ENCODE assay signal across 26 cellular contexts in the genomic region with DNA sequence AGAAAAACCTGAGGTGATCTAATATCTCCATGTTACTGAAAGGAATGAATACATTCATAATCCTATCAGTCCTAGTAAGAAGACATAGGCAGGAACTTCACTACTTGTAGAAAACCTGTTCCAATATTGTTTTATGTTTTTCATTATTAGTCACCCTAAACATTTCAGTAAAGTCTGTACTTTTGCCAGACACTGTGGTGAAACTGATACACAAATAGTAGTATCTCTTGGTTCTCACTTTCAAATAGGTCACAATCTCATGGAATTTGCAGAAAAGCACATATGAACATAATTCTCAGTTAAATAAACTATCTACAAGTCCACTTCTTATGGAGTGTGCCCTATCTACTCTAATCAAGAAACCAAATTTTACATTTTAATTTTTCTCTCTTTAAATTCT.
"Had no signal": no experiment of that assay in that cellular context is flagged by ENCODE, and none has a peak within 500 bp of the region (broad histone marks: within the 10 kb centered on the region; RNA-seq: fewer than 3 reads in every experiment).

No MANE protein-coding gene starts in this region.

- ATAC-seq: activated CD8-positive, alpha-beta T cell treated with anti-CD3 and anti-CD28 coated beads for 36 hours; activated T-cell treated with anti-CD3 and anti-CD28 coated beads, Interleukin-2, amount 50 U/mL, for 72 hours; activated T-helper 17 cell treated with anti-CD3 and anti-CD28 coated beads, Interleukin-2, amount 50 U/mL, for 72 hours; PC-3; Right ventricle myocardium inferior; SK-N-SH treated with all-trans-retinoic acid at 6 μM for 48 hours had no signal

- DNase-seq: activated CD4-positive, alpha-beta T cell treated with anti-CD3 and anti-CD28 coated beads, Interleukin-2, amount 10 ng/mL, durations not matched to agents 24 days and 14 days; activated CD4-positive, alpha-beta T cell treated with anti-CD3 and anti-CD28 coated beads, Interleukin-2, amount 50 U/mL, for 4 hours; activated CD8-positive, alpha-beta T cell treated with anti-CD3 and anti-CD28 coated beads for 36 hours; activated effector memory CD4-positive, alpha-beta T cell treated with anti-CD3 and anti-CD28 coated beads, Interleukin-2, amount 50 U/mL, for 16 hours; activated naive CD4-positive, alpha-beta T cell; activated naive CD8-positive, alpha-beta T cell treated with anti-CD3 and anti-CD28 coated beads, Interleukin-2, amount 10 ng/mL, durations not matched to agents 7 days and 5 days; activated T-cell treated with anti-CD3 and anti-CD28 coated beads, Interleukin-2, amount 50 U/mL, for 1 hour; activated T-cell treated with anti-CD3 and anti-CD28 coated beads, Interleukin-2, amount 50 U/mL, for 72 hours; caudate nucleus; cerebellar nuclear complex; NCI-H1105; NCI-H1417 treated with DMSO at 0.1 percent for 48 hours; NCI-H187 treated with DMSO at 0.1 percent for 48 hours; NCI-H2081; NCI-H226; NCI-H446 treated with DMSO at 0.1 percent for 48 hours; NCI-H524; NK-92 treated with Interleukin-12 subunit alpha and Interleukin-12 subunit beta, amount 100 ng/mL, for 24 hours; PC-3; SIG-M5; SW 1271; T1000 had no signal

- H3K27ac ChIP-seq: RWPE1 had no signal
